8 cellular contexts compared by ENCODE assay signal in the genomic region with DNA sequence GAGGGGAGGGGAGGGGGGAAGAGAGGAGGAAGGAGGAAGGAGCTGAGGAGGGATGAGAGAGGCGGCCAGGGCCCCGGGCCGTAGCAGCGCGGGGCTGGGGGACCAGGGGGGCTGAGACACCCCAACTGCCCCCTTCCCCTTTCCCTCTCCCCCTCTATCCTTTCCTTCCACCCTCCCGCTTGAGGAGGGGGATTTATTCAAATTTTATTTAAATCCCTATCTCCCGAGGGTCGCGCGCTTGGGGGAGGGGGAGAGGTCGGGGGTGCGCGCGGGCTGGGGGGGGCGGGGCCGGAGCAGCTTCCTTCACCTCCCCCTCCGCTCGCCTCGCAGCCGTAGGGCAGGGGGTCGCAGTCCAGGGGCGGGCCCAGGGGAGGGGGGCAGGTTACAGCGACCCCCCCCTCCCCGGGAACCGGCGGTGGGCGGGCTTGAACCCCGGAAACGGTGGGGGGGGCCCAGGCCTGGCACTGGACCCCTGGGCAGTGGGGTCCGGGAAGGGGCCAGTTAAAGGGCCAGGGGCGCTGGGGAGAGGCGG. TPM values are rescaled to one million over a fixed set of nuclear protein-coding genes. Genes with fewer than 3 reads are reported as not detected.
DNase-seq lines count a peak whose midpoint lies in the region; ATAC-seq, FAIRE-seq and TF ChIP-seq lines count a peak whose summit lies in the region.

A gene with protein sequence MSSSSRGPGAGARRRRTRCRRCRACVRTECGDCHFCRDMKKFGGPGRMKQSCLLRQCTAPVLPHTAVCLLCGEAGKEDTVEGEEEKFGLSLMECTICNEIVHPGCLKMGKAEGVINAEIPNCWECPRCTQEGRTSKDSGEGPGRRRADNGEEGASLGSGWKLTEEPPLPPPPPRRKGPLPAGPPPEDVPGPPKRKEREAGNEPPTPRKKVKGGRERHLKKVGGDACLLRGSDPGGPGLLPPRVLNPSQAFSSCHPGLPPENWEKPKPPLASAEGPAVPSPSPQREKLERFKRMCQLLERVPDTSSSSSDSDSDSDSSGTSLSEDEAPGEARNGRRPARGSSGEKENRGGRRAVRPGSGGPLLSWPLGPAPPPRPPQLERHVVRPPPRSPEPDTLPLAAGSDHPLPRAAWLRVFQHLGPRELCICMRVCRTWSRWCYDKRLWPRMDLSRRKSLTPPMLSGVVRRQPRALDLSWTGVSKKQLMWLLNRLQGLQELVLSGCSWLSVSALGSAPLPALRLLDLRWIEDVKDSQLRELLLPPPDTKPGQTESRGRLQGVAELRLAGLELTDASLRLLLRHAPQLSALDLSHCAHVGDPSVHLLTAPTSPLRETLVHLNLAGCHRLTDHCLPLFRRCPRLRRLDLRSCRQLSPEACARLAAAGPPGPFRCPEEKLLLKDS (plus strand): TSS at position 19 of the 532 bp plus-strand sequence. CDS start 2,183 bp downstream, outside the sequence.

- H3K4ac ChIP-seq in IMR-90 (ENCODE audit: low read depth, low read length): peak within 1 kb of the TSS; percentile 98

- intact Hi-C loops in IMR-90 (cut with micrococcal nuclease): loop anchor here (5.0 kb wide), 2 partner anchors 161 to 226 kb away; a partner anchor contains a TSS
- intact Hi-C loops in HepG2 (cut with micrococcal nuclease; ENCODE audit: unreplicated experiment): loop anchor here (10.0 kb wide), 1 partner anchor 229 kb away; a partner anchor contains a TSS

- peak within 1 kb of the TSS; percentile 65 for H2BK20ac ChIP-seq in IMR-90 (ENCODE audit: low read depth, low read length)

- CTCF ChIA-PET in IMR-90 (lab: Yijun Ruan, JAX): interaction anchor here (1.1 kb wide), 1 partner anchor 18 kb away, joined by 4 read pairs; no protein-coding TSS in a partner anchor
- CTCF ChIA-PET in HepG2 (lab: Yijun Ruan, JAX; ENCODE audit: low intra/inter-chr PET ratio, low total read pairs): no interaction called here

- H2AFZ ChIP-seq in IMR-90 (replicated peaks; ENCODE audit: low read length, poor library complexity) (peak within 1 kb of the TSS; percentile 99), HepG2 (ENCODE audit: low read length) (no peak within 1 kb of the TSS)

- peak within 1 kb of the TSS; percentile 97 for H2BK5ac ChIP-seq in IMR-90 (ENCODE audit: low read depth, low read length, poor library complexity, severe bottlenecking)

- H3K23ac ChIP-seq in IMR-90 (ENCODE audit: low read depth, low read length): peak within 1 kb of the TSS; percentile 87

- TF ChIP-seq CTCF in IMR-90 (conservative IDR thresholded peaks at IDR 0.05; ENCODE audit: low read depth, low read length) (no peak), brain microvascular endothelial cell (IDR thresholded peaks at IDR 0.05; ENCODE audit: low read depth, low read length, missing control alignments) (no peak), HepG2 (CRISPR knock-in tag; IDR thresholded peaks at IDR 0.05) (no peak)

- H4K20me1 ChIP-seq in BLaER1 treated with 17β-estradiol and CSF1 and Interleukin-3, amounts not matched to agents 10 nM and 100 nM: peaks cover 0 to 41% (median 32%) of the 10 kb centered on the region in 11 experiments; a peak in 18 of 22 replicates
- peaks cover 4% of the 10 kb centered on the region; the same call in 1 of the 2 replicates for H4K20me1 ChIP-seq in IMR-90 (ENCODE audit: insufficient read depth, low read length)
- H4K20me1 ChIP-seq in HepG2 (ENCODE audit: insufficient read depth, low read length): no peaks in the 10 kb centered on the region; the same call in 1 of the 2 replicates

- no CpG with 5 or more reads among the region's 32 CpGs for WGBS in IMR-90 (ENCODE audit: extremely low coverage in 2 of 2, insufficient read length in 1 of 2), 2 experiments
- under 1% methylated on average over 19 of the region's 32 CpGs for WGBS in HepG2 (ENCODE audit: low lambda C conversion rate)
- under 1% methylated on average over 32 of the region's 32 CpGs for WGBS in thymus

- peak within 1 kb of the TSS; percentile 92 to 98 (median 97) for H3K4me2 ChIP-seq in BLaER1 treated with 17β-estradiol and CSF1 and Interleukin-3, amounts not matched to agents 10 nM and 100 nM
- H3K4me2 ChIP-seq in IMR-90 (ENCODE audit: low read depth, low read length): peak within 1 kb of the TSS; percentile 83
- H3K4me2 ChIP-seq in HepG2 (ENCODE audit: low read depth, low read length): peak within 1 kb of the TSS; percentile 97

- peak within 1 kb of the TSS; percentile 92 for H3K56ac ChIP-seq in IMR-90 (ENCODE audit: extremely low read depth, insufficient read depth, low read length)

- H3K4me1 ChIP-seq in BLaER1 treated with 17β-estradiol and CSF1 and Interleukin-3, amounts not matched to agents 10 nM and 100 nM: peaks cover 39 to 74% (median 65%) of the 10 kb centered on the region in 10 experiments
- H3K4me1 ChIP-seq in IMR-90 (ENCODE audit: control insufficient read depth, insufficient read depth, low read length) (peaks cover 2% of the 10 kb centered on the region; the same call in 1 of the 2 replicates), HepG2 (ENCODE audit: insufficient read depth, low read length) (peaks cover 19% of the 10 kb centered on the region), thymus (ENCODE audit: control insufficient read depth, insufficient read depth, low read length) (no peaks in the 10 kb centered on the region)

- H2AK9ac ChIP-seq in IMR-90 (replicated peaks; ENCODE audit: low read depth, low read length, poor library complexity): peak within 1 kb of the TSS; percentile 98

- peak within 1 kb of the TSS; percentile 74 to 92 (median 88) for H3K4me3 ChIP-seq in BLaER1 treated with 17β-estradiol and CSF1 and Interleukin-3, amounts not matched to agents 10 nM and 100 nM
- peak within 1 kb of the TSS; percentile 59 for H3K4me3 ChIP-seq in IMR-90 (ENCODE audit: insufficient read depth, low read depth, low read length)
- H3K4me3 ChIP-seq in brain microvascular endothelial cell (ENCODE audit: low read depth, low read length): peak within 1 kb of the TSS; percentile 95
- H3K4me3 ChIP-seq in HepG2 (replicated peaks in 1 of 3; ENCODE audit: insufficient read depth in 1 of 3, low read depth in 2 of 3, low read length in 3 of 3): peak within 1 kb of the TSS; percentile 65 to 87 (median 76)
- peak within 1 kb of the TSS; percentile 75 for H3K4me3 ChIP-seq in thymus (ENCODE audit: low read length)

- DNase-seq in IMR-90 (no peak), brain microvascular endothelial cell (no peak), HepG2 (ENCODE audit: low spot score) (no peak), NCI-H82 treated with DMSO at 0.1 percent for 48 hours (lab: John Stamatoyannopoulos, UW; ENCODE audit: unreplicated experiment) (no peak), DMS79 (lab: John Stamatoyannopoulos, UW) (no peak), DMS153 (lab: John Stamatoyannopoulos, UW) (no peak)

- POLR2A ChIA-PET in IMR-90 (lab: Charles Lee; ENCODE audit: unreplicated experiment) (interaction anchor here (0.6 to 1.0 kb wide), 4 partner anchors 22 to 239 kb away, joined by 3 to 5 read pairs (median 4); no protein-coding TSS in a partner anchor), HepG2 (lab: Yijun Ruan, JAX) (interaction anchor here (0.6 to 1.5 kb wide), 13 partner anchors 9 to 265 kb away, joined by 3 to 7 read pairs (median 3); a partner anchor contains a TSS)

- H3K18ac ChIP-seq in IMR-90 (ENCODE audit: low read depth, low read length): peak within 1 kb of the TSS; percentile 88

- H2AK5ac ChIP-seq in IMR-90 (ENCODE audit: low read depth, low read length): peak within 1 kb of the TSS; percentile 100

- peak within 1 kb of the TSS; percentile 94 for H3K14ac ChIP-seq in IMR-90 (replicated peaks; ENCODE audit: low read depth, low read length)

- ATAC-seq in IMR-90 (ENCODE audit: low read depth): no peak
- ATAC-seq in HepG2: no peak

- H3K36me3 ChIP-seq in BLaER1 treated with 17β-estradiol and CSF1 and Interleukin-3, amounts not matched to agents 10 nM and 100 nM: peaks cover 12 to 34% (median 26%) of the 10 kb centered on the region in 11 experiments; a peak in 20 of 22 replicates
- H3K36me3 ChIP-seq in IMR-90 (ENCODE audit: control insufficient read depth, insufficient read depth, low read length) (peaks cover 12% of the 10 kb centered on the region; the same call in 1 of the 2 replicates), brain microvascular endothelial cell (replicated peaks) (peaks cover 5% of the 10 kb centered on the region), HepG2 (replicated peaks in 1 of 2; ENCODE audit: control insufficient read depth in 1 of 2, insufficient read depth in 2 of 2, low read length in 2 of 2) (peaks cover 0 to 5% of the 10 kb centered on the region in 2 experiments; a peak in 2 of 5 replicates), thymus (ENCODE audit: control insufficient read depth, insufficient read depth) (peaks cover 11% of the 10 kb centered on the region)

- TF ChIP-seq POLR2A in IMR-90 (IDR thresholded peaks at IDR 0.05; ENCODE audit: low read depth, low read length) (no peak), HepG2 (IDR thresholded peaks at IDR 0.05; ENCODE audit: insufficient read depth in 1 of 2, low read depth in 2 of 2, low read length in 2 of 2) (no peak)

- H2BK15ac ChIP-seq in IMR-90 (ENCODE audit: low read depth, low read length): peak within 1 kb of the TSS; percentile 94; the same call in 2 of the 3 replicates

- H4K5ac ChIP-seq in IMR-90 (ENCODE audit: low read depth, low read length): peak within 1 kb of the TSS; percentile 96

- in situ Hi-C loops in IMR-90 (cut with MboI; ENCODE audit: low sequenced_read_pairs) (no loop called here), brain microvascular endothelial cell (cut with HindIII; ENCODE audit: low pct_ligation_motif_present, low sequenced_read_pairs) (no loop called here), HepG2 (cut with HindIII; ENCODE audit: extremely low pct_ligation_motif_present, low pct_unique_long_range_greater_than_20kb) (loop anchor here (5.0 kb wide), 1 partner anchor 81 kb away; no protein-coding TSS in a partner anchor)

- H3K79me2 ChIP-seq in HepG2 (ENCODE audit: insufficient read depth, low read length): no peaks in the 10 kb centered on the region

- H3K9me3 ChIP-seq in BLaER1 treated with 17β-estradiol and CSF1 and Interleukin-3, amounts not matched to agents 10 nM and 100 nM (replicated peaks in 1 of 11): no peaks in the 10 kb centered on the region; a peak in 1 of 22 replicates
- H3K9me3 ChIP-seq in IMR-90 (ENCODE audit: control insufficient read depth, insufficient read depth, low read length) (no peaks in the 10 kb centered on the region), HepG2 (ENCODE audit: low read length) (no peaks in the 10 kb centered on the region), thymus (ENCODE audit: control insufficient read depth) (no peaks in the 10 kb centered on the region)

- TF ChIP-seq RAD21 in IMR-90 (IDR thresholded peaks at IDR 0.05; ENCODE audit: low read length): no peak
- no peak for TF ChIP-seq RAD21 in HepG2 (CRISPR knock-in tag; IDR thresholded peaks at IDR 0.05)

- BruUV-seq in IMR-90 (replicated peaks; lab: Mats Ljungman, UMichigan): no TSS peak
- BruUV-seq in HepG2 (replicated peaks; lab: Mats Ljungman, UMichigan): no TSS peak

- H4K91ac ChIP-seq in IMR-90 (ENCODE audit: insufficient read depth, low read depth, low read length): peak within 1 kb of the TSS; percentile 98

- H2BK120ac ChIP-seq in IMR-90 (ENCODE audit: low read depth, low read length): peak within 1 kb of the TSS; percentile 92

- H3K27me3 ChIP-seq in BLaER1 treated with 17β-estradiol and CSF1 and Interleukin-3, amounts not matched to agents 10 nM and 100 nM: no peaks in the 10 kb centered on the region
- no peaks in the 10 kb centered on the region for H3K27me3 ChIP-seq in IMR-90 (ENCODE audit: control insufficient read depth, insufficient read depth, low read length)
- no peaks in the 10 kb centered on the region for H3K27me3 ChIP-seq in brain microvascular endothelial cell (replicated peaks)
- H3K27me3 ChIP-seq in HepG2 (ENCODE audit: control insufficient read depth in 1 of 2, insufficient read depth in 2 of 2, low read length in 2 of 2): no peaks in the 10 kb centered on the region; a peak in 1 of 5 replicates
- H3K27me3 ChIP-seq in thymus (ENCODE audit: control insufficient read depth, insufficient read depth): no peaks in the 10 kb centered on the region

- FAIRE-seq in HepG2 (lab: Jason Lieb, UNC): no peak

- H3K79me1 ChIP-seq in IMR-90 (ENCODE audit: low read depth in 1 of 2, low read length in 2 of 2): peaks cover 4 to 45% of the 10 kb centered on the region in 2 experiments; a peak in 2 of 4 replicates

- H3K9me1 ChIP-seq in IMR-90 (ENCODE audit: insufficient read depth, low read length): no peaks in the 10 kb centered on the region

- dilution Hi-C loops in IMR-90 (cut with HindIII; ENCODE audit: low sequenced_read_pairs, unreplicated experiment): no loop called here

- no peak for TF ChIP-seq EP300 in HepG2 (IDR thresholded peaks at IDR 0.05; ENCODE audit: low read depth in 2 of 2, low read length in 2 of 2)
- TF ChIP-seq EP300 in HepG2 (CRISPR knock-in tag; IDR thresholded peaks at IDR 0.05; ENCODE audit: borderline replicate concordance): no peak

- H4K8ac ChIP-seq in IMR-90 (ENCODE audit: low read depth in 2 of 2, low read length in 2 of 2): peak within 1 kb of the TSS; percentile 83 to 99

- peak within 1 kb of the TSS; percentile 86 to 98 (median 94) for H3K27ac ChIP-seq in BLaER1 treated with 17β-estradiol and CSF1 and Interleukin-3, amounts not matched to agents 10 nM and 100 nM
- peak within 1 kb of the TSS; percentile 94 for H3K27ac ChIP-seq in IMR-90 (ENCODE audit: insufficient read depth, low read length)
- H3K27ac ChIP-seq in brain microvascular endothelial cell: peak within 1 kb of the TSS; percentile 97
- H3K27ac ChIP-seq in HepG2 (ENCODE audit: extremely low read length, insufficient read depth, low read length): peak within 1 kb of the TSS; percentile 87
- peak within 1 kb of the TSS; percentile 94 for H3K27ac ChIP-seq in thymus (ENCODE audit: low read depth)

- peak within 1 kb of the TSS; percentile 87 to 97 (median 92) for H3K9ac ChIP-seq in BLaER1 treated with 17β-estradiol and CSF1 and Interleukin-3, amounts not matched to agents 10 nM and 100 nM
- H3K9ac ChIP-seq in IMR-90 (ENCODE audit: low read depth, low read length) (peak within 1 kb of the TSS; percentile 77), HepG2 (ENCODE audit: insufficient read depth, low read depth, low read length) (peak within 1 kb of the TSS; percentile 90)

RNA-seq across cellular contexts. Expression of the gene that starts here (rescaled TPM):
- total RNA-seq in IMR-90 (2012; rRNA removed) (5.0 and 5.8 TPM in 2 replicates), HepG2 (2016; rRNA removed; fragmentation: Illumina TruSeq; extraction: Trizol) (7.4 and 13.7 TPM in 2 replicates)
- polyA plus RNA-seq in IMR-90 (2012; rRNA removed) (13.8 and 19.6 TPM in 2 replicates), HepG2 (2011; rRNA removed) (6.0 and 10.1 TPM in 2 replicates), thymus (17.0 TPM)
- 14.1 and 16.6 TPM in 2 replicates for polyA plus RNA-seq in IMR-90 (2012; cell fraction: cytosol; rRNA removed)
- 29.8 and 57.4 TPM in 2 replicates for polyA plus RNA-seq in IMR-90 (2012; cell fraction: nucleus; rRNA removed; ENCODE audit: low replicate concordance)
- 0.88 and 1.0 TPM in 2 replicates for total RNA-seq in HepG2 (2016; cell fraction: cytosol; rRNA removed; fragmentation: Illumina TruSeq; extraction: Trizol; ENCODE audit: low read depth)
- 7.5 and 14.8 TPM in 2 replicates for total RNA-seq in HepG2 (2016; cell fraction: insoluble cytoplasmic fraction; rRNA removed; fragmentation: Illumina TruSeq; extraction: Trizol)
- total RNA-seq in HepG2 (2016; cell fraction: membrane; rRNA removed; fragmentation: Illumina TruSeq; extraction: Trizol): 3.5 and 3.7 TPM in 2 replicates
- 7.2 and 8.5 TPM in 2 replicates for total RNA-seq in HepG2 (2016; cell fraction: nucleus; rRNA removed; fragmentation: Illumina TruSeq; extraction: Trizol)
- polyA plus RNA-seq in HepG2 (2011; cell fraction: cytosol; rRNA removed): 4.8 and 8.3 TPM in 2 replicates
- polyA plus RNA-seq in HepG2 (2011; cell fraction: nucleus; rRNA removed): 32.6 and 42.1 TPM in 2 replicates
- polyA plus RNA-seq in HepG2 (2012): 6.0 and 7.5 TPM in 2 replicates
- 0.59 and 0.62 TPM in 2 replicates for polyA plus RNA-seq in HepG2 (2016; cell fraction: cytosol; fragmentation: Illumina TruSeq; extraction: Trizol; ENCODE audit: low read depth)
- 8.3 and 8.7 TPM in 2 replicates for polyA plus RNA-seq in HepG2 (2016; cell fraction: insoluble cytoplasmic fraction; fragmentation: Illumina TruSeq; extraction: Trizol; ENCODE audit: low read depth)
- 2.0 and 2.5 TPM in 2 replicates for polyA plus RNA-seq in HepG2 (2016; cell fraction: membrane; fragmentation: Illumina TruSeq; extraction: Trizol; ENCODE audit: low read depth)
- polyA plus RNA-seq in HepG2 (2016; cell fraction: nucleus; fragmentation: Illumina TruSeq; extraction: Trizol; ENCODE audit: insufficient read depth, low read depth): 18.4 and 19.3 TPM in 2 replicates
- 9.2 and 19.5 TPM in 2 replicates for polyA minus RNA-seq in HepG2 (2011; rRNA and poly(A)+ RNA removed; ENCODE audit: low replicate concordance)
- 8.9 and 9.6 TPM in 2 replicates for polyA minus RNA-seq in HepG2 (2011; cell fraction: cytosol; rRNA and poly(A)+ RNA removed)
- polyA minus RNA-seq in HepG2 (2011; cell fraction: nucleus; rRNA and poly(A)+ RNA removed): 6.3 and 7.0 TPM in 2 replicates
